In genomic region chr17:68020451-68020779, GRCh38 we compare ENCODE assay signal across 8 cellular contexts. TPM values are rescaled to one million over a fixed set of nuclear protein-coding genes. Genes with fewer than 3 reads are reported as not detected.
DNase-seq lines count a peak whose midpoint lies in the region; ATAC-seq and TF ChIP-seq lines count a peak whose summit lies in the region.

No MANE protein-coding gene starts in this region.

- no peaks in the 10 kb centered on the region for H3K9me3 ChIP-seq in HCT116 (ENCODE audit: control insufficient read depth in 1 of 2, insufficient read depth in 1 of 2, low read depth in 1 of 2, low read length in 2 of 2)

- H3K27me3 ChIP-seq in HCT116 (ENCODE audit: insufficient read depth, low read length) = no peaks in the 10 kb centered on the region

- H3K9me3 Mint-ChIP-seq in activated CD8-positive, alpha-beta T cell treated with anti-CD3 and anti-CD28 coated beads, Interleukin-2, amount 10 ng/mL, durations not matched to agents 7 days and 5 days (ENCODE audit: insufficient read depth) = no peaks in the 10 kb centered on the region

- H3K9me2 ChIP-seq in HCT116 (ENCODE audit: insufficient read depth) = no peaks in the 10 kb centered on the region

- H3K36me3 Mint-ChIP-seq in activated CD8-positive, alpha-beta T cell treated with anti-CD3 and anti-CD28 coated beads, Interleukin-2, amount 10 ng/mL, durations not matched to agents 7 days and 5 days (ENCODE audit: low read depth) = peaks cover 2% of the 10 kb centered on the region

- peaks cover 20% of the 10 kb centered on the region for H3K4me1 Mint-ChIP-seq in activated CD8-positive, alpha-beta T cell treated with anti-CD3 and anti-CD28 coated beads, Interleukin-2, amount 10 ng/mL, durations not matched to agents 7 days and 5 days (ENCODE audit: low read depth)

- peak overlapping the region; percentile 85 for H3K4me3 Mint-ChIP-seq in activated CD8-positive, alpha-beta T cell treated with anti-CD3 and anti-CD28 coated beads, Interleukin-2, amount 10 ng/mL, durations not matched to agents 7 days and 5 days

- CTCF ChIA-PET in HCT116 (lab: Charles Lee) = interaction anchor here (1.1 to 1.7 kb wide), 4 partner anchors 9 to 185 kb away, joined by 3 to 19 read pairs (median 6); no protein-coding TSS in a partner anchor
- CTCF ChIA-PET in activated CD8-positive, alpha-beta T cell treated with anti-CD3 and anti-CD28 coated beads, Interleukin-2, amount 10 ng/mL, durations not matched to agents 7 days and 5 days (lab: Charles Lee) = interaction anchor here (1.0 to 2.1 kb wide), 5 partner anchors 8 to 16 kb away, joined by 3 to 13 read pairs (median 6); partner anchors contain the start of gene KPNA2

- H4K20me1 ChIP-seq in HCT116 (ENCODE audit: insufficient read depth) = no peaks in the 10 kb centered on the region

- ATAC-seq in HCT116 = peak; percentile 15
- ATAC-seq in activated CD8-positive, alpha-beta T cell treated with anti-CD3 and anti-CD28 coated beads, Interleukin-2, amount 10 ng/mL, durations not matched to agents 7 days and 5 days = no peak
- ATAC-seq in GM18907 (IDR thresholded peaks at IDR 0.05; ENCODE audit: unreplicated experiment) = no peak
- no peak for ATAC-seq in HG02885 (IDR thresholded peaks at IDR 0.05; ENCODE audit: poor library complexity, unreplicated experiment)

- RAD21 ChIA-PET in HCT116 (lab: Charles Lee; ENCODE audit: low non-redundant PET in 1 of 2, low total read pairs in 2 of 2, uncharacterized antibody in 2 of 2, unreplicated experiment in 2 of 2) = no interaction called here

- intact Hi-C loops in HCT116 (cut with micrococcal nuclease) = no loop called here

- peak overlapping the region; percentile 78 for H3K4me2 ChIP-seq in HCT116 (ENCODE audit: low read length)

- H2AFZ ChIP-seq in HCT116 (ENCODE audit: low read depth, low read length, poor library complexity, severe bottlenecking) = peak overlapping the region; percentile 25

- H3K27ac Mint-ChIP-seq in activated CD8-positive, alpha-beta T cell treated with anti-CD3 and anti-CD28 coated beads, Interleukin-2, amount 10 ng/mL, durations not matched to agents 7 days and 5 days = peak overlapping the region; percentile 91

- TF ChIP-seq CTCF in HCT116 (IDR thresholded peaks at IDR 0.05 in 2 of 3, conservative IDR thresholded peaks at IDR 0.05 in 1 of 3; ENCODE audit: borderline replicate concordance in 1 of 3, insufficient read depth in 1 of 3, low read depth in 2 of 3, low read length in 2 of 3) = no peak

- H3K4me1 ChIP-seq in HCT116 (ENCODE audit: control insufficient read depth in 1 of 2, insufficient read depth in 2 of 2, low read length in 2 of 2) = peaks cover 18 to 36% of the 10 kb centered on the region in 2 experiments

- TF ChIP-seq RAD21 in HCT116 (IDR thresholded peaks at IDR 0.05; ENCODE audit: low read depth) = no peak

- peak overlapping the region; percentile 50 to 56 for H3K4me3 ChIP-seq in HCT116 (replicated peaks in 1 of 2; ENCODE audit: low read depth in 1 of 2, low read length in 2 of 2)
- peak overlapping the region; percentile 45 to 70 (median 62) for H3K4me3 ChIP-seq in skin epidermis

- peaks cover 5% of the 10 kb centered on the region for H3K27me3 Mint-ChIP-seq in activated CD8-positive, alpha-beta T cell treated with anti-CD3 and anti-CD28 coated beads, Interleukin-2, amount 10 ng/mL, durations not matched to agents 7 days and 5 days (ENCODE audit: low read depth)

- BruUV-seq in HCT116 (replicated peaks; lab: Mats Ljungman, UMichigan) = TSS peak; percentile 95

- H3K27ac ChIP-seq in HCT116 (ENCODE audit: low read depth, low read length) (peak overlapping the region; percentile 65), skin epidermis (peak overlapping the region in 20 of 21 experiments; percentile 19 to 91 (median 84))

- DNase-seq in COLO668 (lab: John Stamatoyannopoulos, UW; ENCODE audit: unreplicated experiment) (peak; percentile 40), HCT116 (ENCODE audit: low read depth, low spot score) (no peak), hepatic stellate cell (ENCODE audit: low spot score) (peak; percentile 25), GF-D8 (lab: John Stamatoyannopoulos, UW) (no peak)
- no peak for DNase-seq in activated CD8-positive, alpha-beta T cell treated with anti-CD3 and anti-CD28 coated beads, Interleukin-2, amount 10 ng/mL, durations not matched to agents 7 days and 5 days

- POLR2A ChIA-PET in HCT116 (lab: Charles Lee) = interaction anchor here (0.9 to 1.9 kb wide), 4 partner anchors 13 to 16 kb away, joined by 3 to 6 read pairs (median 4); partner anchors contain the start of gene KPNA2
- POLR2A ChIA-PET in activated CD8-positive, alpha-beta T cell treated with anti-CD3 and anti-CD28 coated beads, Interleukin-2, amount 10 ng/mL, durations not matched to agents 7 days and 5 days (lab: Charles Lee) = interaction anchor here (0.6 to 2.6 kb wide), 5 partner anchors 16 to 291 kb away, joined by 3 to 20 read pairs (median 4); partner anchors contain the start of gene KPNA2

- H3K9ac ChIP-seq in HCT116 (ENCODE audit: low read length) = peak overlapping the region; percentile 70

- TF ChIP-seq POLR2A in HCT116 (IDR thresholded peaks at IDR 0.05; ENCODE audit: borderline replicate concordance, extremely low read depth, insufficient read depth, insufficient read length) = no peak

- H3K79me2 ChIP-seq in HCT116 (ENCODE audit: insufficient read depth, low read length) = no peaks in the 10 kb centered on the region

- H3K36me3 ChIP-seq in HCT116 (ENCODE audit: control insufficient read depth in 1 of 2, insufficient read depth in 2 of 2, low read length in 2 of 2) = no peaks in the 10 kb centered on the region

TF ChIP-seq in HCT116, 20 proteins besides CTCF, POLR2A, EP300 and RAD21:
- TF ChIP-seq FOSL1 (IDR thresholded peaks at IDR 0.05; ENCODE audit: low read depth) (no peak), ZBTB33 (IDR thresholded peaks at IDR 0.05; ENCODE audit: extremely low read depth, insufficient replicate concordance, low read length) (no peak)

RNA-seq across cellular contexts. Expression of gene KPNA2, which starts 15.1 kb away (rescaled TPM):
- total RNA-seq in HCT116 (2021; ENCODE audit: unreplicated experiment) = 330 TPM
- polyA plus RNA-seq in HCT116 (2012) = 213 and 301 TPM in 2 replicates
- 100 to 1,000 TPM; 288 to 292 TPM for total RNA-seq in activated CD8-positive, alpha-beta T cell treated with anti-CD3 and anti-CD28 coated beads, Interleukin-2, amount 10 ng/mL, durations not matched to agents 7 days and 5 days

RNA-seq across cellular contexts. Expression of gene C17orf58, which starts 24.1 kb away (rescaled TPM):
- 38.1 TPM for total RNA-seq in HCT116 (2021; ENCODE audit: unreplicated experiment)
- 39.6 and 42.6 TPM in 2 replicates for polyA plus RNA-seq in HCT116 (2012)
- total RNA-seq in activated CD8-positive, alpha-beta T cell treated with anti-CD3 and anti-CD28 coated beads, Interleukin-2, amount 10 ng/mL, durations not matched to agents 7 days and 5 days = 1 to 10 TPM; 5.5 to 5.8 TPM

Comparison
In these comparisons a context has a peak if more than half of its experiments do, and no peak if none do; other contexts are left out.
1. DNase-seq: peak in COLO668 (single experiment) and hepatic stellate cell (single experiment); none in HCT116 (single experiment), activated CD8-positive, alpha-beta T cell treated with anti-CD3 and anti-CD28 coated beads, Interleukin-2, amount 10 ng/mL, durations not matched to agents 7 days and 5 days (single experiment) and GF-D8 (single experiment).